Comparison of ENCODE assay signal across 21 cellular contexts in genomic region chr1:170856455-170856854, GRCh38.
"Had no signal": no experiment of that assay in that cellular context is flagged by ENCODE, and none has a peak within 500 bp of the region (broad histone marks: within the 10 kb centered on the region; RNA-seq: fewer than 3 reads in every experiment).

No MANE protein-coding gene starts in this region.

- H3K27me3 ChIP-seq: adrenal gland, body of pancreas, heart left ventricle, left lung, tibial artery had no signal

- H3K36me3 ChIP-seq: adrenal gland, gastroesophageal sphincter, heart left ventricle, left lung, tibial artery had no signal

- H3K4me3 ChIP-seq: body of pancreas, dorsolateral prefrontal cortex, gastroesophageal sphincter, heart left ventricle, left lung, tibial artery had no signal

- H3K4me3 Mint-ChIP-seq: activated naive CD4-positive, alpha-beta T cell treated with anti-CD3 and anti-CD28 coated beads, Interleukin-2, amount 50 U/mL, for 24 hours; naive thymus-derived CD8-positive, alpha-beta T cell; T-helper 1 cell treated with Interleukin-12 subunit alpha and Interleukin-12 subunit beta and Interleukin-4 antibody, amounts not matched to agents 30 μg/mL and 1 μg/mL, for 36 hours had no signal

- H3K9me3 Mint-ChIP-seq: T-helper 1 cell treated with Interleukin-12 subunit alpha and Interleukin-12 subunit beta and Interleukin-4 antibody, amounts not matched to agents 30 μg/mL and 1 μg/mL, for 36 hours had no signal

- ATAC-seq: body of pancreas; gastroesophageal sphincter; heart left ventricle; left lung; naive thymus-derived CD8-positive, alpha-beta T cell had no signal

- H3K4me1 ChIP-seq: body of pancreas, gastroesophageal sphincter, left lung had no signal

- H3K36me3 Mint-ChIP-seq: activated naive CD4-positive, alpha-beta T cell treated with anti-CD3 and anti-CD28 coated beads, Interleukin-2, amount 50 U/mL, for 24 hours; naive thymus-derived CD8-positive, alpha-beta T cell had no signal

- H3K9me3 ChIP-seq: adrenal gland, body of pancreas, gastroesophageal sphincter, heart left ventricle, left lung, tibial artery had no signal

- DNase-seq: activated CD4-positive, alpha-beta T cell treated with anti-CD3 and anti-CD28 coated beads, Interleukin-2, amount 50 U/mL, for 1 hour; activated CD4-positive, CD25-positive, alpha-beta regulatory T cell treated with anti-CD3 and anti-CD28 coated beads, Interleukin-2, amount 50 U/mL, for 72 hours; activated CD8-positive, alpha-beta memory T cell treated with anti-CD3 and anti-CD28 coated beads, Interleukin-2, amount 50 U/mL, for 48 hours; activated effector memory CD4-positive, alpha-beta T cell treated with anti-CD3 and anti-CD28 coated beads, Interleukin-2, amount 50 U/mL, for 16 hours; activated T-cell treated with anti-CD3 and anti-CD28 coated beads, Interleukin-2, amount 50 U/mL, for 48 hours; adrenal gland; body of pancreas; caudate nucleus; dorsolateral prefrontal cortex; heart left ventricle; left lung; naive thymus-derived CD8-positive, alpha-beta T cell; stimulated activated CD4-positive, alpha-beta T cell treated with anti-CD3 and anti-CD28 coated beads, Interleukin-12 subunit alpha, Interleukin-12 subunit beta, amount 100 ng/mL, for 4 hours; stimulated activated CD4-positive, alpha-beta T cell treated with anti-CD3 and anti-CD28 coated beads, Interleukin-1b, Interleukin-23, amount 100 ng/mL, for 48 hours; stimulated activated naive CD4-positive, alpha-beta T cell treated with Interleukin-2 at 50 U/mL for 16 hours; tibial artery had no signal

- H3K4me1 Mint-ChIP-seq: activated naive CD4-positive, alpha-beta T cell treated with anti-CD3 and anti-CD28 coated beads, Interleukin-2, amount 50 U/mL, for 24 hours had no signal

- FAIRE-seq: urothelium cell line had no signal

- H3K27ac Mint-ChIP-seq: activated naive CD4-positive, alpha-beta T cell treated with anti-CD3 and anti-CD28 coated beads, Interleukin-2, amount 50 U/mL, for 24 hours; naive thymus-derived CD8-positive, alpha-beta T cell; T-helper 1 cell treated with Interleukin-12 subunit alpha and Interleukin-12 subunit beta and Interleukin-4 antibody, amounts not matched to agents 30 μg/mL and 1 μg/mL, for 36 hours had no signal

- H3K27ac ChIP-seq: adrenal gland, body of pancreas, dorsolateral prefrontal cortex, gastroesophageal sphincter, heart left ventricle, left lung, tibial artery, VCaP had no signal
